Comparison of ENCODE assay signal across 8 cellular contexts in genomic region chr11:115869780-115870431, GRCh38.
A peak's percentile ranks its signal among the peaks of the same experiment; 100 is the strongest.
DNase-seq lines count a peak whose midpoint lies in the region; ATAC-seq and TF ChIP-seq lines count a peak whose summit lies in the region.

No MANE protein-coding gene starts in this region.

- H3K36me3 ChIP-seq in breast epithelium (no peaks in the 10 kb centered on the region), MM.1S (replicated peaks; ENCODE audit: insufficient read depth, low read length) (no peaks in the 10 kb centered on the region), mesenchymal stem cell (ENCODE audit: control insufficient read depth in 1 of 2, insufficient read depth in 2 of 2, low read depth in 1 of 2, low read length in 2 of 2) (no peaks in the 10 kb centered on the region)

- no peak overlapping the region for H3K4me2 ChIP-seq in MM.1S (ENCODE audit: low read depth, low read length)
- no peak overlapping the region for H3K4me2 ChIP-seq in mesenchymal stem cell (ENCODE audit: low read length, poor library complexity, severe bottlenecking)

- no peak overlapping the region for H2BK120ac ChIP-seq in mesenchymal stem cell (ENCODE audit: low read depth, low read length)

- TF ChIP-seq CTCF in MCF 10A (IDR thresholded peaks at IDR 0.05; ENCODE audit: unreplicated experiment) (peak; percentile 12), breast epithelium (IDR thresholded peaks at IDR 0.05) (no peak), MM.1S (IDR thresholded peaks at IDR 0.05; ENCODE audit: low read length) (peak; percentile 37; the same call in 1 of the 2 replicates)

- H3K4me3 Mint-ChIP-seq in MCF 10A (ENCODE audit: unreplicated experiment): no peak overlapping the region
- no peak overlapping the region for H3K4me3 Mint-ChIP-seq in activated T-helper 17 cell treated with anti-CD3 and anti-CD28 coated beads, Interleukin-2, amount 50 U/mL, for 72 hours

- BruUV-seq in MCF 10A (replicated peaks; lab: Mats Ljungman, UMichigan): no TSS peak

- no peak for TF ChIP-seq POLR2A in breast epithelium (IDR thresholded peaks at IDR 0.05)

- no peak overlapping the region for H2BK12ac ChIP-seq in mesenchymal stem cell (ENCODE audit: low read length in 2 of 2)

- no peaks in the 10 kb centered on the region for H3K79me1 ChIP-seq in mesenchymal stem cell (replicated peaks; ENCODE audit: low read length, poor library complexity, severe bottlenecking)

- no peak overlapping the region for H4K91ac ChIP-seq in mesenchymal stem cell (ENCODE audit: low read length)

- H3K9ac ChIP-seq in MM.1S (ENCODE audit: low read length) (no peak overlapping the region), mesenchymal stem cell (ENCODE audit: low read length) (no peak overlapping the region)

- CTCF ChIA-PET in MCF 10A (lab: Yijun Ruan, JAX): no interaction called here

- H3K27me3 Mint-ChIP-seq in MCF 10A (ENCODE audit: insufficient read depth, unreplicated experiment): no peaks in the 10 kb centered on the region
- peaks cover 5% of the 10 kb centered on the region for H3K27me3 Mint-ChIP-seq in activated T-helper 17 cell treated with anti-CD3 and anti-CD28 coated beads, Interleukin-2, amount 50 U/mL, for 72 hours

- POLR2A ChIA-PET in MCF 10A (lab: Yijun Ruan, JAX): no interaction called here

- no peaks in the 10 kb centered on the region for H3K79me2 ChIP-seq in MM.1S (ENCODE audit: low read length)

- H3K4me1 ChIP-seq in breast epithelium (no peaks in the 10 kb centered on the region), MM.1S (ENCODE audit: low read length) (no peaks in the 10 kb centered on the region), mesenchymal stem cell (ENCODE audit: control insufficient read depth, insufficient read depth, low read depth, low read length) (peaks cover 8% of the 10 kb centered on the region)

- no peak overlapping the region for H3K27ac Mint-ChIP-seq in MCF 10A (ENCODE audit: low read depth, unreplicated experiment)
- no peak overlapping the region for H3K27ac Mint-ChIP-seq in activated T-helper 17 cell treated with anti-CD3 and anti-CD28 coated beads, Interleukin-2, amount 50 U/mL, for 72 hours
- H3K27ac Mint-ChIP-seq in activated naive CD4-positive, alpha-beta T cell treated with anti-CD3 and anti-CD28 coated beads, Interleukin-2, amount 50 U/mL, for 72 hours: no peak overlapping the region

- no peaks in the 10 kb centered on the region for H3F3A ChIP-seq in MM.1S (ENCODE audit: insufficient read depth, low read length)

- no peak overlapping the region for H3K18ac ChIP-seq in mesenchymal stem cell (ENCODE audit: low read depth in 1 of 2, low read length in 2 of 2)

- H2AFZ ChIP-seq in MM.1S (ENCODE audit: low read length): no peak overlapping the region
- no peak overlapping the region for H2AFZ ChIP-seq in mesenchymal stem cell (ENCODE audit: low read depth, low read length)

- 49% methylated on average over 5 of the region's 5 CpGs for WGBS in mesenchymal stem cell

- ATAC-seq in activated T-helper 17 cell treated with anti-CD3 and anti-CD28 coated beads, Interleukin-2, amount 50 U/mL, for 72 hours (replicated peaks): no peak
- no peak for ATAC-seq in activated naive CD4-positive, alpha-beta T cell treated with anti-CD3 and anti-CD28 coated beads, Interleukin-2, amount 50 U/mL, for 72 hours

- no peak for DNase-seq in MCF 10A (ENCODE audit: unreplicated experiment)
- DNase-seq in breast epithelium (ENCODE audit: low spot score in 2 of 2): no peak
- peak; percentile 62 for DNase-seq in H4 (ENCODE audit: low spot score)
- no peak for DNase-seq in MM.1S
- peak; percentile 67 for DNase-seq in UCSD-AML1 (lab: John Stamatoyannopoulos, UW; ENCODE audit: unreplicated experiment)
- peak; percentile 57 for DNase-seq in mesenchymal stem cell
- no peak for DNase-seq in activated naive CD4-positive, alpha-beta T cell treated with anti-CD3 and anti-CD28 coated beads, Interleukin-2, amount 50 U/mL, for 72 hours (ENCODE audit: low spot score in 2 of 2)

- no peak overlapping the region for H4K8ac ChIP-seq in mesenchymal stem cell (ENCODE audit: low read length)

- peaks cover 0 to 8% of the 10 kb centered on the region in 2 donors for H3K9me3 ChIP-seq in breast epithelium
- H3K9me3 ChIP-seq in MM.1S (replicated peaks; ENCODE audit: insufficient read depth, low read length): no peaks in the 10 kb centered on the region
- no peaks in the 10 kb centered on the region for H3K9me3 ChIP-seq in mesenchymal stem cell (ENCODE audit: control insufficient read depth, low read length)

- H4K20me1 ChIP-seq in MM.1S (ENCODE audit: insufficient read depth, low read length): no peaks in the 10 kb centered on the region

- no peak overlapping the region for H3K4me3 ChIP-seq in breast epithelium
- H3K4me3 ChIP-seq in MM.1S (ENCODE audit: low read length): no peak overlapping the region
- H3K4me3 ChIP-seq in mesenchymal stem cell (ENCODE audit: insufficient read depth in 1 of 2, low read depth in 1 of 2, low read length in 2 of 2): no peak overlapping the region

- H3K27me3 ChIP-seq in breast epithelium (no peaks in the 10 kb centered on the region), MM.1S (replicated peaks; ENCODE audit: insufficient read depth, low read length) (no peaks in the 10 kb centered on the region), mesenchymal stem cell (ENCODE audit: control insufficient read depth in 1 of 2, insufficient read depth in 1 of 2, low read length in 2 of 2) (no peaks in the 10 kb centered on the region)

- H3K4ac ChIP-seq in mesenchymal stem cell (ENCODE audit: low read depth in 1 of 2, low read length in 2 of 2): no peak overlapping the region

- H3K23ac ChIP-seq in mesenchymal stem cell (ENCODE audit: low read length in 2 of 2): no peak overlapping the region

- H3K36me3 Mint-ChIP-seq in MCF 10A (ENCODE audit: insufficient read depth, unreplicated experiment): no peaks in the 10 kb centered on the region
- H3K36me3 Mint-ChIP-seq in activated T-helper 17 cell treated with anti-CD3 and anti-CD28 coated beads, Interleukin-2, amount 50 U/mL, for 72 hours (ENCODE audit: low read depth): no peaks in the 10 kb centered on the region
- H3K36me3 Mint-ChIP-seq in activated naive CD4-positive, alpha-beta T cell treated with anti-CD3 and anti-CD28 coated beads, Interleukin-2, amount 50 U/mL, for 72 hours: no peaks in the 10 kb centered on the region

- H3K4me1 Mint-ChIP-seq in MCF 10A (ENCODE audit: insufficient read depth, unreplicated experiment): no peaks in the 10 kb centered on the region
- no peaks in the 10 kb centered on the region for H3K4me1 Mint-ChIP-seq in activated T-helper 17 cell treated with anti-CD3 and anti-CD28 coated beads, Interleukin-2, amount 50 U/mL, for 72 hours

- intact Hi-C loops in MCF 10A (cut with micrococcal nuclease): no loop called here
- intact Hi-C loops in breast epithelium (cut with DNase I; ENCODE audit: low total_unique reads): no loop called here

- H2BK15ac ChIP-seq in mesenchymal stem cell (ENCODE audit: low read depth, poor library complexity, severe bottlenecking): no peak overlapping the region

- no peak overlapping the region for H2BK5ac ChIP-seq in mesenchymal stem cell (ENCODE audit: low read depth, low read length, poor library complexity, severe bottlenecking)

- H3K14ac ChIP-seq in mesenchymal stem cell (ENCODE audit: low read length in 2 of 2): no peak overlapping the region

- H3K27ac ChIP-seq in breast epithelium (no peak overlapping the region), MM.1S (ENCODE audit: low read length) (no peak overlapping the region), mesenchymal stem cell (ENCODE audit: low read length, poor library complexity, severe bottlenecking) (no peak overlapping the region)

- H3K9me3 Mint-ChIP-seq in MCF 10A (ENCODE audit: unreplicated experiment): peaks cover 7% of the 10 kb centered on the region
- peaks cover 8% of the 10 kb centered on the region for H3K9me3 Mint-ChIP-seq in activated T-helper 17 cell treated with anti-CD3 and anti-CD28 coated beads, Interleukin-2, amount 50 U/mL, for 72 hours
- peaks cover 4% of the 10 kb centered on the region in 2 donors for H3K9me3 Mint-ChIP-seq in activated naive CD4-positive, alpha-beta T cell treated with anti-CD3 and anti-CD28 coated beads, Interleukin-2, amount 50 U/mL, for 72 hours

- no peaks in the 10 kb centered on the region for H3K9me2 ChIP-seq in MM.1S (replicated peaks; ENCODE audit: insufficient read depth, low read length)

- H2AK5ac ChIP-seq in mesenchymal stem cell (ENCODE audit: low read length, severe bottlenecking): no peak overlapping the region

Comparison
In these comparisons a context has a peak if more than half of its experiments do, and no peak if none do; other contexts are left out.
1. CTCF ChIP-seq: peak in MCF 10A (single experiment) and MM.1S (single experiment); none in breast epithelium (0 of 3).
2. DNase-seq: peak in H4 (single experiment), UCSD-AML1 (single experiment) and mesenchymal stem cell (single experiment); none in MCF 10A (single experiment), breast epithelium (0 of 2), MM.1S (single experiment) and activated naive CD4-positive, alpha-beta T cell treated with anti-CD3 and anti-CD28 coated beads, Interleukin-2, amount 50 U/mL, for 72 hours (0 of 2).